In the genomic region with DNA sequence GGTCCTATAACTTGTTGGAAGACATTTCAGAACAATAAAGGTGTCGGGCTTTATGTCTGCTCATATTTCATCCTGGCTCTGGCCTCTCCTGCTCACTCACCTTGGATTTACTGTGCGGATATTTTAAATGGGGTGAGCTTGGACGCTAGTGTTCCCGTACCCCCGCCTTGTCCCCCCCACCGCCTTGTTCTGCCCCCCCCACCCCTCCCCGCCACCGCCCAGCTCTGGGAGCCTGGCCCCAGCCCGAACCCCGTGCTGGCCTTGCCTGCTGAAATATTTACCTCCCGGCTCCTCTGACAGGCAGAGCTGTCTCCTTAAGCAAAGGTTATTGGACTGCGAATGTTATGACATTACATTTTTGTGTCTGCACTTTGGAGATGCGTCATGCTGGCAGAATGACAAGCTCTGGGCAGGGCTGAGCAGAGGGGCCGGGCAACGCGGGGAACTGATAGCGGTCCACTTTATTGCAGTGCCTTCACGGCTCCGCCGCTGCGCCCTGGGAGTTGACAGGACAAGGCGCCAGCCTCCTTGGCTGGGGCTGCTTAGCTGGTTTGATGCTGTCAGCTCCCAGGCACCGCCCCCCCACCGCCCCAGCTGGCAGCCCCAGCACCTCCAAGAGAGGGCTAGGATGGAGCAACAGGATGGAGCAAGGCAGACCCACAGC, we compare ENCODE assay signal across 8 cellular contexts.
A peak's percentile ranks its signal among the peaks of the same experiment; 100 is the strongest.
DNase-seq lines count a peak whose midpoint lies in the region; ATAC-seq, FAIRE-seq and TF ChIP-seq lines count a peak whose summit lies in the region.

No MANE protein-coding gene starts in this region.

- POLR2A ChIA-PET in activated naive CD8-positive, alpha-beta T cell treated with anti-CD3 and anti-CD28 coated beads, Interleukin-2, amount 10 ng/mL, durations not matched to agents 7 days and 5 days (lab: Charles Lee): no interaction called here

- no peaks in the 10 kb centered on the region for H3K36me3 Mint-ChIP-seq in activated naive CD8-positive, alpha-beta T cell treated with anti-CD3 and anti-CD28 coated beads, Interleukin-2, amount 10 ng/mL, durations not matched to agents 7 days and 5 days
- H3K36me3 Mint-ChIP-seq in activated naive CD8-positive, alpha-beta T cell treated with anti-CD3 and anti-CD28 coated beads, Interleukin-2, amount 50 U/mL, for 24 hours (ENCODE audit: low read depth): no peaks in the 10 kb centered on the region
- H3K36me3 Mint-ChIP-seq in astrocyte (ENCODE audit: low read depth, unreplicated experiment): peaks cover 3% of the 10 kb centered on the region

- H3K9me3 Mint-ChIP-seq in activated naive CD8-positive, alpha-beta T cell treated with anti-CD3 and anti-CD28 coated beads, Interleukin-2, amount 10 ng/mL, durations not matched to agents 7 days and 5 days: no peaks in the 10 kb centered on the region
- peaks cover 6% of the 10 kb centered on the region for H3K9me3 Mint-ChIP-seq in activated naive CD8-positive, alpha-beta T cell treated with anti-CD3 and anti-CD28 coated beads, Interleukin-2, amount 50 U/mL, for 24 hours
- H3K9me3 Mint-ChIP-seq in astrocyte (ENCODE audit: unreplicated experiment): no peaks in the 10 kb centered on the region

- no peak for TF ChIP-seq CTCF in astrocyte (IDR thresholded peaks at IDR 0.05; ENCODE audit: insufficient read depth, low read depth, low read length)

- DNase-seq in activated naive CD8-positive, alpha-beta T cell treated with anti-CD3 and anti-CD28 coated beads, Interleukin-2, amount 10 ng/mL, durations not matched to agents 7 days and 5 days: peak; percentile 22
- no peak for DNase-seq in activated naive CD8-positive, alpha-beta T cell treated with anti-CD3 and anti-CD28 coated beads, Interleukin-2, amount 50 U/mL, for 24 hours
- DNase-seq in astrocyte (ENCODE audit: low read depth): peak; percentile 89
- DNase-seq in left colon: peak; percentile 88 to 90
- no peak for DNase-seq in SKM-1 treated with dmso at 0.1 percent for 144 hours (lab: John Stamatoyannopoulos, UW; ENCODE audit: unreplicated experiment)
- no peak for DNase-seq in NCI-H1930 (lab: John Stamatoyannopoulos, UW)

- H3K4me1 ChIP-seq in astrocyte (ENCODE audit: insufficient read depth, low read length): peaks cover 20% of the 10 kb centered on the region

- H3K4me2 ChIP-seq in astrocyte (ENCODE audit: low read length): peak overlapping the region; percentile 65

- H4K20me1 ChIP-seq in astrocyte (ENCODE audit: insufficient read depth, low read length): peaks cover 42% of the 10 kb centered on the region

- peak overlapping the region; percentile 17 for H3K27ac ChIP-seq in astrocyte (ENCODE audit: low read depth, low read length)

- no peak overlapping the region for H3K4me3 ChIP-seq in astrocyte (ENCODE audit: insufficient read depth, low read depth, low read length)

- no peaks in the 10 kb centered on the region for H3K4me1 Mint-ChIP-seq in activated naive CD8-positive, alpha-beta T cell treated with anti-CD3 and anti-CD28 coated beads, Interleukin-2, amount 10 ng/mL, durations not matched to agents 7 days and 5 days
- no peaks in the 10 kb centered on the region for H3K4me1 Mint-ChIP-seq in activated naive CD8-positive, alpha-beta T cell treated with anti-CD3 and anti-CD28 coated beads, Interleukin-2, amount 50 U/mL, for 24 hours
- H3K4me1 Mint-ChIP-seq in astrocyte (ENCODE audit: low read depth, unreplicated experiment): peaks cover 7% of the 10 kb centered on the region

- intact Hi-C loops in left colon (cut with DNase I, micrococcal nuclease): no loop called here

- peak overlapping the region; percentile 53 for H3K9ac ChIP-seq in astrocyte (ENCODE audit: low read length)

- H3K36me3 ChIP-seq in astrocyte (ENCODE audit: insufficient read depth, low read length): no peaks in the 10 kb centered on the region

- no peak for ATAC-seq in activated naive CD8-positive, alpha-beta T cell treated with anti-CD3 and anti-CD28 coated beads, Interleukin-2, amount 10 ng/mL, durations not matched to agents 7 days and 5 days (ENCODE audit: low read depth)
- ATAC-seq in activated naive CD8-positive, alpha-beta T cell treated with anti-CD3 and anti-CD28 coated beads, Interleukin-2, amount 50 U/mL, for 24 hours: no peak
- ATAC-seq in left colon (peak; percentile 90), GM19467 (IDR thresholded peaks at IDR 0.05; ENCODE audit: unreplicated experiment) (no peak), GM21528 (IDR thresholded peaks at IDR 0.05; ENCODE audit: low FRiP score, unreplicated experiment) (no peak)

- H3K27me3 Mint-ChIP-seq in activated naive CD8-positive, alpha-beta T cell treated with anti-CD3 and anti-CD28 coated beads, Interleukin-2, amount 10 ng/mL, durations not matched to agents 7 days and 5 days: no peaks in the 10 kb centered on the region
- H3K27me3 Mint-ChIP-seq in activated naive CD8-positive, alpha-beta T cell treated with anti-CD3 and anti-CD28 coated beads, Interleukin-2, amount 50 U/mL, for 24 hours: peaks cover 6% of the 10 kb centered on the region
- H3K27me3 Mint-ChIP-seq in astrocyte (ENCODE audit: low read depth, unreplicated experiment): peaks cover 13% of the 10 kb centered on the region

- no peak for FAIRE-seq in astrocyte (lab: Jason Lieb, UNC)

- no peak overlapping the region for H2AFZ ChIP-seq in astrocyte (ENCODE audit: low read depth, low read length)

- H3K27me3 ChIP-seq in astrocyte (ENCODE audit: insufficient read depth, low read length): no peaks in the 10 kb centered on the region

- H3K27ac Mint-ChIP-seq in activated naive CD8-positive, alpha-beta T cell treated with anti-CD3 and anti-CD28 coated beads, Interleukin-2, amount 10 ng/mL, durations not matched to agents 7 days and 5 days: no peak overlapping the region
- no peak overlapping the region for H3K27ac Mint-ChIP-seq in activated naive CD8-positive, alpha-beta T cell treated with anti-CD3 and anti-CD28 coated beads, Interleukin-2, amount 50 U/mL, for 24 hours
- no peak overlapping the region for H3K27ac Mint-ChIP-seq in astrocyte (ENCODE audit: unreplicated experiment)

- H3K79me2 ChIP-seq in astrocyte (ENCODE audit: insufficient read depth, low read length): no peaks in the 10 kb centered on the region

- no peak overlapping the region for H3K4me3 Mint-ChIP-seq in activated naive CD8-positive, alpha-beta T cell treated with anti-CD3 and anti-CD28 coated beads, Interleukin-2, amount 10 ng/mL, durations not matched to agents 7 days and 5 days
- H3K4me3 Mint-ChIP-seq in activated naive CD8-positive, alpha-beta T cell treated with anti-CD3 and anti-CD28 coated beads, Interleukin-2, amount 50 U/mL, for 24 hours: no peak overlapping the region
- no peak overlapping the region for H3K4me3 Mint-ChIP-seq in astrocyte (ENCODE audit: unreplicated experiment)

- H3K9me3 ChIP-seq in astrocyte (ENCODE audit: insufficient read depth, low read depth, low read length): no peaks in the 10 kb centered on the region

Comparison
In these comparisons a context has a peak if more than half of its experiments do, and no peak if none do; other contexts are left out.
1. DNase-seq: peak in activated naive CD8-positive, alpha-beta T cell treated with anti-CD3 and anti-CD28 coated beads, Interleukin-2, amount 10 ng/mL, durations not matched to agents 7 days and 5 days (single experiment), astrocyte (single experiment) and left colon (2 of 2); none in activated naive CD8-positive, alpha-beta T cell treated with anti-CD3 and anti-CD28 coated beads, Interleukin-2, amount 50 U/mL, for 24 hours (single experiment), SKM-1 treated with dmso at 0.1 percent for 144 hours (single experiment) and NCI-H1930 (0 of 2).